ENCODE assay signal across 7 cellular contexts in the genomic region with DNA sequence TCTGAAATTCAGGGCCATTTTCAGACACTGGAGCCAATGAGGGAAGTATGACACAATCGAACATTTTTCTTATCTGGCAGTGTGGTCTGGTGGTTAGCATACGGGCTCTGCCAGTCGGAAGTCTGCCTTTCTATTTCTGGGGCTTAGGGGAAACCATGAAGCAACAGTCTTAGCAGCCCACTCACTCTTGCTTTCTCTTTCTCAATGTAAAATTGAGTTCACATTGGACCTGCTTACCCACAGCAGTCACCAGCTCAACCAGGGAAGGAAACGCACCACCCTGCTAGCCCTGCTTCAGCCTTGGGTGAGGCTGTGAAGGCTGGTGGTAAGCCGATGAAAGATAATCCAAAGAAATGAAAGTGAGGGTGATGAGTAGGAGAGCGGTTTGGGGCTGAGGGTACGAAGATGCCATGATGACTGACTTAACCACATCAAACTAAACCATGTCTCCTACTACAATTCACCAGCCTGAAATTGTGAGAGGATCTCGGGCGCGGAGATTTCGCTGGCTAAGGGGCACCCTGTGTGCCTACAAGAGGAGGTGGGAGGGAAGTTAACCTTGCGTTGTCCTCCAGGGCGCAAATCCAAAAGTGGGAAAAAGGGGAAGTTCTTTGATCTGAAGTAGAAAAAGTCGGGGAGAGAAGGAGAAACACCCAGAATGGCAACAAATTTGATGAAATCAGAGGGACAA. TPM values are rescaled to one million over a fixed set of nuclear protein-coding genes. Genes with fewer than 3 reads are reported as not detected.
DNase-seq lines count a peak whose midpoint lies in the region; ATAC-seq lines count a peak whose summit lies in the region.

No MANE protein-coding gene starts in this region.

- peak; percentile 43 for DNase-seq in GM19240 (ENCODE audit: insufficient read length, low spot score)
- peak; percentile 20 for DNase-seq in activated CD4-positive, CD25-positive, alpha-beta regulatory T cell treated with anti-CD3 and anti-CD28 coated beads, Interleukin-2, amount 50 U/mL, for 16 hours (ENCODE audit: low read depth, low spot score)
- peak; percentile 16 for DNase-seq in effector CD8-positive, alpha-beta T cell (lab: John Stamatoyannopoulos, UW)
- peak; percentile 53 to 79 (median 58) for DNase-seq in stimulated activated CD4-positive, alpha-beta T cell treated with anti-CD3 and anti-CD28 coated beads, TNF-alpha, amount 100 ng/mL, for 48 hours (ENCODE audit: low read depth in 3 of 3)
- DNase-seq in hepatic stellate cell (ENCODE audit: low spot score): no peak
- no peak for DNase-seq in MG63

- ATAC-seq in HG03342 (IDR thresholded peaks at IDR 0.05; ENCODE audit: unreplicated experiment): peak; percentile 83

- H3K9me3 ChIP-seq in MG63: no peaks in the 10 kb centered on the region

- H3K36me3 ChIP-seq in MG63: no peaks in the 10 kb centered on the region

- H3K27me3 ChIP-seq in MG63: no peaks in the 10 kb centered on the region

- H3K4me3 ChIP-seq in MG63: no peak overlapping the region

RNA-seq across cellular contexts. Expression of a gene that starts 2.0 kb away (rescaled TPM):
- total RNA-seq in MG63 (2014; rRNA removed; shearing (Covaris generic); ENCODE audit: low replicate concordance): not detected in 2 replicates

Comparison
In these comparisons a context has a peak if more than half of its experiments do, and no peak if none do; other contexts are left out.
1. DNase-seq: peak in GM19240 (single experiment), activated CD4-positive, CD25-positive, alpha-beta regulatory T cell treated with anti-CD3 and anti-CD28 coated beads, Interleukin-2, amount 50 U/mL, for 16 hours (single experiment), effector CD8-positive, alpha-beta T cell (single experiment) and stimulated activated CD4-positive, alpha-beta T cell treated with anti-CD3 and anti-CD28 coated beads, TNF-alpha, amount 100 ng/mL, for 48 hours (3 of 3); none in hepatic stellate cell (single experiment) and MG63 (single experiment).